ENCODE assay signal across 8 cellular contexts in genomic region chr16:72241930-72242329, GRCh38.
DNase-seq lines count a peak whose midpoint lies in the region; ATAC-seq and TF ChIP-seq lines count a peak whose summit lies in the region.

No MANE protein-coding gene starts in this region.

- peak; percentile 57 for TF ChIP-seq CTCF in GM12865 (IDR thresholded peaks at IDR 0.05; ENCODE audit: insufficient read depth, low read depth, low read length, missing control alignments)

- H3K27me3 ChIP-seq in iPS DF 6.9 (ENCODE audit: control insufficient read depth, insufficient read depth, low read length), result no peaks in the 10 kb centered on the region

- H3K4me3 ChIP-seq in GM12865 (ENCODE audit: low read depth, low read length) (no peak overlapping the region), iPS DF 6.9 (ENCODE audit: low read length) (no peak overlapping the region)

- no peak overlapping the region for H3K27ac ChIP-seq in iPS DF 6.9 (ENCODE audit: low read length)

- no peaks in the 10 kb centered on the region for H3K36me3 ChIP-seq in iPS DF 6.9 (ENCODE audit: control insufficient read depth, insufficient read depth, low read length)

- H3K27ac Mint-ChIP-seq in stimulated activated naive B cell treated with anti-CD40 and anti-IgM and Interleukin-4, amounts not matched to agents 10 μg/mL and 1 μg/mL and 100 μg/mL, for 72 hours, result no peak overlapping the region

- ATAC-seq in stimulated activated naive B cell treated with anti-CD40 and anti-IgM and Interleukin-4, amounts not matched to agents 10 μg/mL and 1 μg/mL and 100 μg/mL, for 72 hours (replicated peaks), result peak; percentile 63 to 64

- no peaks in the 10 kb centered on the region for H3K4me1 Mint-ChIP-seq in stimulated activated naive B cell treated with anti-CD40 and anti-IgM and Interleukin-4, amounts not matched to agents 10 μg/mL and 1 μg/mL and 100 μg/mL, for 72 hours

- H3K4me3 Mint-ChIP-seq in stimulated activated naive B cell treated with anti-CD40 and anti-IgM and Interleukin-4, amounts not matched to agents 10 μg/mL and 1 μg/mL and 100 μg/mL, for 72 hours, result no peak overlapping the region

- no peaks in the 10 kb centered on the region for H3K36me3 Mint-ChIP-seq in stimulated activated naive B cell treated with anti-CD40 and anti-IgM and Interleukin-4, amounts not matched to agents 10 μg/mL and 1 μg/mL and 100 μg/mL, for 72 hours

- no peaks in the 10 kb centered on the region for H3K4me1 ChIP-seq in iPS DF 6.9 (ENCODE audit: control insufficient read depth, insufficient read depth, low read length)

- no peaks in the 10 kb centered on the region for H3K9me3 ChIP-seq in iPS DF 6.9 (ENCODE audit: control insufficient read depth, insufficient read depth, low read length)

- DNase-seq in A172 (ENCODE audit: low spot score) (peak; percentile 58), GM12865 (ENCODE audit: low read depth) (peak; percentile 49), NCI-H1436 (lab: John Stamatoyannopoulos, UW) (peak; percentile 63), amniotic stem cell (lab: John Stamatoyannopoulos, UW) (peak; percentile 46), iPS DF 6.9 (ENCODE audit: low read depth, low spot score) (peak; percentile 13), GDM1 (lab: John Stamatoyannopoulos, UW) (no peak)
- DNase-seq in stimulated activated naive B cell treated with anti-CD40 and anti-IgM and Interleukin-4, amounts not matched to agents 10 μg/mL and 1 μg/mL and 100 μg/mL, for 72 hours, result no peak
- DNase-seq in central memory CD4-positive, alpha-beta T cell, result no peak

- WGBS in iPS DF 6.9 (ENCODE audit: insufficient coverage, insufficient read length), result no CpG with 5 or more reads among the region's 7 CpGs

- H3K27me3 Mint-ChIP-seq in stimulated activated naive B cell treated with anti-CD40 and anti-IgM and Interleukin-4, amounts not matched to agents 10 μg/mL and 1 μg/mL and 100 μg/mL, for 72 hours, result no peaks in the 10 kb centered on the region

- no peaks in the 10 kb centered on the region for H3K9me3 Mint-ChIP-seq in stimulated activated naive B cell treated with anti-CD40 and anti-IgM and Interleukin-4, amounts not matched to agents 10 μg/mL and 1 μg/mL and 100 μg/mL, for 72 hours

Comparison
In these comparisons a context has a peak if more than half of its experiments do, and no peak if none do; other contexts are left out.
1. DNase-seq: peak in A172 (single experiment), GM12865 (single experiment), NCI-H1436 (single experiment), amniotic stem cell (single experiment) and iPS DF 6.9 (single experiment); none in stimulated activated naive B cell treated with anti-CD40 and anti-IgM and Interleukin-4, amounts not matched to agents 10 μg/mL and 1 μg/mL and 100 μg/mL, for 72 hours (single experiment), GDM1 (single experiment) and central memory CD4-positive, alpha-beta T cell (single experiment).